ENCODE assay signal across 8 cellular contexts in the genomic region with DNA sequence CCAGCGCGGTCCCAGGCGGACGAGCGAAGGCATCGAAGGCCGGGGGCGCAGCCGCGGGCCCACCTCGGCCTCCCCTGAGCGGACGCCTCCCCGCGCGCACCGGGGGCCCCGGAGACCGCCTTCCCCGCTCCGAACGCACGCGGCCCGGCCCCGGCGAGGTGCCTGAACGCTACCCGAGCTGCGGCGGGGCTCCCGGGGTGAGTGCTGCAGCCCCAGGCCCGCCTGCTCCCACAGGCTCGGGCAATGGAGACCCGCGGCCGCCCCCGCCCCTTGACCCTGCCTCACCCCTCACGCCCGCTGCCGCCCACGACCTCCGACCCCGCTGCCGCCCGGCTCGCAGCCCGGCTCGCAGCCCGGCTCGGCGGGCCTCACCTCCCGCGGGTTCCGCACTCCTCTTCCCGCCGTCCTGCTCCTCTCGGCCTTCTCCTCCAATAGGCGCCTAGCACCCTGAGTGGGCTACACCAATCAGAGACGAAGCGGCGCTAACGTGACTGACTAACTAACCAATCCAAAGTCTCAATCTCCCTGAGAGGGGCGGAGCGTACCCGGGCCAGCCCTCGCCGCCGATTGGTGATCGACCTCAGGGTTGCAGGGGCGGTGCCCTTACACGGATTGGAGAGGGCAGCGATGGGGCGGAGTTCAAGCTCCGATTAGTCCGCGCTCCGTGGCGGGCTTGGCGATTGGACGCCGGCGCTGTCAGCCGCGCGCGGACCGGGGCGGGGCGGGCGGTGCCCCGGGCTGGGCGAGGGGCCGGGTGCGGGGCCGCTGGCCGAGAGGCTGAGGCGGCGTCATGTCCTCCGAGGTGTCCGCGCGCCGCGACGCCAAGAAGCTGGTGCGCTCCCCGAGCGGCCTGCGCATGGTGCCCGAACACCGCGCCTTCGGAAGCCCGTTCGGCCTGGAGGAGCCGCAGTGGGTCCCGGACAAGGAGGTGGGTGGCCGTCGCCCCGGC.
DNase-seq lines count a peak whose midpoint lies in the region; ATAC-seq lines count a peak whose summit lies in the region.

XRCC3 (minus strand) TSS at position 400 of the 949 bp plus-strand sequence. CDS start 4,364 bp downstream, outside the sequence.
ZFYVE21 (plus strand) TSS at position 759 of the 949 bp plus-strand sequence; CDS start at position 791, 32 bp downstream.

- peak; percentile 100 for DNase-seq in AG08396 (ENCODE audit: low spot score)
- peak; percentile 99 for DNase-seq in NCI-H345 treated with DMSO at 0.1 percent for 48 hours (lab: John Stamatoyannopoulos, UW; ENCODE audit: unreplicated experiment)
- DNase-seq in activated CD4-positive, CD25-positive, alpha-beta regulatory T cell (lab: John Stamatoyannopoulos, UW) = peak; percentile 98 to 99 (median 98)
- DNase-seq in central memory CD8-positive, alpha-beta T cell (ENCODE audit: low spot score in 2 of 2) = peak; percentile 98 to 100
- peak; percentile 99 for DNase-seq in iris pigment epithelial cell (ENCODE audit: low read depth)
- DNase-seq in stimulated activated CD4-positive, alpha-beta T cell treated with anti-CD3 and anti-CD28 coated beads, Interleukin-12 subunit alpha, Interleukin-12 subunit beta, amount 100 ng/mL, for 24 hours (ENCODE audit: low read depth in 2 of 2) = peak; percentile 99

- ATAC-seq in GM19023 (IDR thresholded peaks at IDR 0.05; ENCODE audit: unreplicated experiment) (peak; percentile 95), HG03280 (IDR thresholded peaks at IDR 0.05; ENCODE audit: unreplicated experiment) (peak; percentile 93)
- ATAC-seq in central memory CD8-positive, alpha-beta T cell (replicated peaks; ENCODE audit: extremely low read depth, poor library complexity, severe bottlenecking) = peak; percentile 97

- H3K4me1 Mint-ChIP-seq in central memory CD8-positive, alpha-beta T cell = peaks cover 49% of the 10 kb centered on the region

- peak within 1 kb of the TSS; percentile 93 for H3K4me3 Mint-ChIP-seq in central memory CD8-positive, alpha-beta T cell

- no peaks in the 10 kb centered on the region for H3K9me3 Mint-ChIP-seq in central memory CD8-positive, alpha-beta T cell

- peak within 1 kb of the TSS; percentile 94 for H3K27ac Mint-ChIP-seq in central memory CD8-positive, alpha-beta T cell (ENCODE audit: low read depth)

- H3K27me3 Mint-ChIP-seq in central memory CD8-positive, alpha-beta T cell = no peaks in the 10 kb centered on the region

- peaks cover 14% of the 10 kb centered on the region for H3K36me3 Mint-ChIP-seq in central memory CD8-positive, alpha-beta T cell (ENCODE audit: insufficient read depth)

Comparison
In these comparisons a context has a peak if more than half of its experiments do, and no peak if none do; other contexts are left out.
1. Peak in every context shown above with its lines: DNase-seq and ATAC-seq.